In the genomic region with DNA sequence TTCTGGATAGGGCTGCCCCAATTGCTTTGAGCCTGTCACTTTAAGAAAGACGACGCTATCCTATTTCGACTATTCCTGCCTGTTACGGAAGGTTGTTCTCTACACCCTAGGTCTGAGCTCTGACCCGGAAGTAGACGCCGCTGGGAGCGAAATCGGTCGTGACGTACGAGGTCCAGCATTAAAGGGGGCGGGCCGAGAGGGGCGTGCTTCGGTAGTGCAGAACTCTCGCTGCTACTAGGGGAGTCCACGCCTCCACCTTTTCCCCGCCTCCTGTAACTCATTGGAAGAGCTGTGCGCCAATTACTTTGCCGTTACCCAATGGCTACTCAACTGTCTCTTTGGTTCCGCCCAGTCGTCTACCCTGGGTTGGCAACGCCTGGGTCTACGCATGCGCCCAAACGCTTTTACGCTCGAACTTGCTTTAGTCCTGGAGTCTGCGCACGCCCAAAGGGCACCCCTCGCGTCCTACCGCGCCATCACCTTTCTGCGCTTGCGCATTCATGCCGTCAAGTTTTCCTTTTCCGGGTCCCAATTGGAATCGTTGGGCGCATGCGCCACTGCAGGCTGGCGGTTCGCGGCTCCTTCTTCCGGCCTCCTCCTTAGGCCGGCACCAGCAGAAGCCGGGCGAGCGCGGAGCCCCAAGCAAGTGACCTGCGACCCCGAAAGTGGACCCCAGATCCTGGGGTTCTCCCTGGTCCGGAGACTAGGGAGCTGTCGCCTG, we compare ENCODE assay signal across 8 cellular contexts. TPM values are rescaled to one million over a fixed set of nuclear protein-coding genes. Genes with fewer than 3 reads are reported as not detected.
DNase-seq lines count a peak whose midpoint lies in the region; TF ChIP-seq lines count a peak whose summit lies in the region.

A gene (plus strand): TSS at position 548 of the 721 bp plus-strand sequence. CDS start 536 bp downstream, outside the sequence.

- peak within 1 kb of the TSS; percentile 89 for H3K9ac ChIP-seq in GM23248

- H3K27me3 Mint-ChIP-seq in activated T-helper 1 cell treated with anti-CD3 and anti-CD28 coated beads, Interleukin-12 subunit alpha, Interleukin-12 subunit beta, Interleukin-2, Interleukin-4 antibody, amounts not matched to agents 30 ng/mL and 10 ng/mL and 1 ng/mL, durations not matched to agents 14 hours and 24 hours and 36 hours (ENCODE audit: insufficient read depth): no peaks in the 10 kb centered on the region

- H3K27ac Mint-ChIP-seq in activated T-helper 1 cell treated with anti-CD3 and anti-CD28 coated beads, Interleukin-12 subunit alpha, Interleukin-12 subunit beta, Interleukin-2, Interleukin-4 antibody, amounts not matched to agents 30 ng/mL and 10 ng/mL and 1 ng/mL, durations not matched to agents 14 hours and 24 hours and 36 hours: peak within 1 kb of the TSS; percentile 94

- H3K4me3 ChIP-seq in GM23248 (peak within 1 kb of the TSS; percentile 85), esophagus squamous epithelium (peak within 1 kb of the TSS; percentile 81 to 99 (median 96))

- TF ChIP-seq POLR2A in esophagus squamous epithelium (IDR thresholded peaks at IDR 0.05): peak in 3 of 4 donors; percentile 53 to 72 (median 59)

- H3K4me1 ChIP-seq in GM23248 (ENCODE audit: insufficient read depth) (peaks cover 17% of the 10 kb centered on the region), esophagus squamous epithelium (peaks cover 38 to 62% (median 46%) of the 10 kb centered on the region in 3 donors)

- peaks cover 29% of the 10 kb centered on the region for H3K36me3 Mint-ChIP-seq in activated T-helper 1 cell treated with anti-CD3 and anti-CD28 coated beads, Interleukin-12 subunit alpha, Interleukin-12 subunit beta, Interleukin-2, Interleukin-4 antibody, amounts not matched to agents 30 ng/mL and 10 ng/mL and 1 ng/mL, durations not matched to agents 14 hours and 24 hours and 36 hours (ENCODE audit: low read depth)

- H3F3A ChIP-seq in GM23248 (ENCODE audit: insufficient read depth): peaks cover under 1% of the 10 kb centered on the region; the same call in 1 of the 2 replicates

- 1% methylated on average over 54 of the region's 55 CpGs for WGBS in GM23248 (ENCODE audit: low coverage in 1 of 2, low lambda C conversion rate in 2 of 2, missing lambda C conversion rate in 2 of 2), 2 experiments
- 1% methylated on average over 21 to 40 of the region's 55 CpGs for WGBS in esophagus squamous epithelium, 2 donors

- H3K79me2 ChIP-seq in GM23248 (ENCODE audit: insufficient read depth): peaks cover 85% of the 10 kb centered on the region

- H3K27me3 ChIP-seq in GM23248 (replicated peaks; ENCODE audit: insufficient read depth) (no peaks in the 10 kb centered on the region), esophagus squamous epithelium (no peaks in the 10 kb centered on the region)

- no peaks in the 10 kb centered on the region for H3K9me3 ChIP-seq in GM23248 (ENCODE audit: low read depth)
- H3K9me3 ChIP-seq in esophagus squamous epithelium: no peaks in the 10 kb centered on the region

- H3K27ac ChIP-seq in GM23248 (peak within 1 kb of the TSS; percentile 77), esophagus squamous epithelium (peak within 1 kb of the TSS; percentile 96 to 98 (median 98))

- peak within 1 kb of the TSS; percentile 97 for H3K4me2 ChIP-seq in GM23248 (ENCODE audit: unreplicated experiment)

- H3K9me2 ChIP-seq in GM23248 (ENCODE audit: insufficient read depth): no peaks in the 10 kb centered on the region

- intact Hi-C loops in activated T-helper 1 cell treated with anti-CD3 and anti-CD28 coated beads, Interleukin-12 subunit alpha, Interleukin-12 subunit beta, Interleukin-2, Interleukin-4 antibody, amounts not matched to agents 30 ng/mL and 10 ng/mL and 1 ng/mL, durations not matched to agents 14 hours and 24 hours and 36 hours (cut with micrococcal nuclease): loop anchor here (1.0 to 10.0 kb wide), 18 partner anchors 23 to 839 kb away; a partner anchor contains a TSS
- intact Hi-C loops in esophagus squamous epithelium (cut with DNase I): loop anchor here (10.0 kb wide), 1 partner anchor 71 kb away; no protein-coding TSS in a partner anchor

- peak within 1 kb of the TSS; percentile 71 for H2AFZ ChIP-seq in GM23248

- in situ Hi-C loops in GM23248 (cut with MboI): no loop called here

- peak within 1 kb of the TSS; percentile 97 for H3K4me3 Mint-ChIP-seq in activated T-helper 1 cell treated with anti-CD3 and anti-CD28 coated beads, Interleukin-12 subunit alpha, Interleukin-12 subunit beta, Interleukin-2, Interleukin-4 antibody, amounts not matched to agents 30 ng/mL and 10 ng/mL and 1 ng/mL, durations not matched to agents 14 hours and 24 hours and 36 hours

- TF ChIP-seq CTCF in esophagus squamous epithelium (IDR thresholded peaks at IDR 0.05): peak in 1 of 6 experiments; percentile 8

- H3K9me3 Mint-ChIP-seq in activated T-helper 1 cell treated with anti-CD3 and anti-CD28 coated beads, Interleukin-12 subunit alpha, Interleukin-12 subunit beta, Interleukin-2, Interleukin-4 antibody, amounts not matched to agents 30 ng/mL and 10 ng/mL and 1 ng/mL, durations not matched to agents 14 hours and 24 hours and 36 hours: no peaks in the 10 kb centered on the region

- H4K20me1 ChIP-seq in GM23248 (ENCODE audit: insufficient read depth): no peaks in the 10 kb centered on the region

- H3K36me3 ChIP-seq in GM23248 (ENCODE audit: low read depth) (no peaks in the 10 kb centered on the region; the same call in 1 of the 2 replicates), esophagus squamous epithelium (peaks cover 28 to 60% (median 28%) of the 10 kb centered on the region in 3 donors)

- H3K4me1 Mint-ChIP-seq in activated T-helper 1 cell treated with anti-CD3 and anti-CD28 coated beads, Interleukin-12 subunit alpha, Interleukin-12 subunit beta, Interleukin-2, Interleukin-4 antibody, amounts not matched to agents 30 ng/mL and 10 ng/mL and 1 ng/mL, durations not matched to agents 14 hours and 24 hours and 36 hours (ENCODE audit: low read depth): peaks cover 27% of the 10 kb centered on the region

- DNase-seq in DMS79 treated with DMSO at 0.1 percent for 48 hours (lab: John Stamatoyannopoulos, UW) (peak; percentile 100), GM23248 (peak; percentile 100), Kasumi-1 (lab: John Stamatoyannopoulos, UW) (peak; percentile 100), RPMI7951 (ENCODE audit: low read depth) (peak; percentile 100), esophagus squamous epithelium (lab: John Stamatoyannopoulos, UW) (peak; percentile 99), myocyte (ENCODE audit: low read depth) (peak; percentile 100)
- DNase-seq in activated T-helper 1 cell treated with anti-CD3 and anti-CD28 coated beads, Interleukin-12 subunit alpha, Interleukin-12 subunit beta, Interleukin-2, Interleukin-4 antibody, amounts not matched to agents 30 ng/mL and 10 ng/mL and 1 ng/mL, durations not matched to agents 14 hours and 24 hours and 36 hours (ENCODE audit: low spot score): peak; percentile 100
- DNase-seq in stimulated activated CD8-positive, alpha-beta memory T cell treated with anti-CD3 and anti-CD28 coated beads, Interleukin-7, amount 100 ng/mL, for 48 hours (ENCODE audit: extremely low read depth in 1 of 2, low read depth in 1 of 2): peak; percentile 100

RNA-seq across cellular contexts. Expression of the gene that starts here (rescaled TPM):
- 23.5 and 30.2 TPM in 2 replicates for total RNA-seq in GM23248 (2014; rRNA removed; shearing (Covaris generic))
- polyA plus RNA-seq in GM23248 (2016; fragmentation: Nextera tagmentation; extraction: Ambion mirVana): 8.1 and 8.6 TPM in 2 replicates
- total RNA-seq in RPMI7951 (2014; rRNA removed; shearing (Covaris generic)): 9.1 and 11.9 TPM in 2 replicates
- 55.0 and 55.2 TPM in 2 replicates for total RNA-seq in activated T-helper 1 cell treated with anti-CD3 and anti-CD28 coated beads, Interleukin-12 subunit alpha, Interleukin-12 subunit beta, Interleukin-2, Interleukin-4 antibody, amounts not matched to agents 30 ng/mL and 10 ng/mL and 1 ng/mL, durations not matched to agents 14 hours and 24 hours and 36 hours
- total RNA-seq in esophagus squamous epithelium: 10 to 100 TPM; 24.0 to 40.0 (median 30.9) TPM
- 21.6 and 25.2 TPM in 2 replicates for total RNA-seq in myocyte
- 25.6 TPM for polyA plus RNA-seq in myocyte (2012)

Comparison
In these comparisons a context has a peak if more than half of its experiments do, and no peak if none do; other contexts are left out.
1. Peak in every context shown above with its lines: DNase-seq, H3K4me3 ChIP-seq and H3K27ac ChIP-seq.